Comparison of ENCODE assay signal across 1 cellular context in the genomic region with DNA sequence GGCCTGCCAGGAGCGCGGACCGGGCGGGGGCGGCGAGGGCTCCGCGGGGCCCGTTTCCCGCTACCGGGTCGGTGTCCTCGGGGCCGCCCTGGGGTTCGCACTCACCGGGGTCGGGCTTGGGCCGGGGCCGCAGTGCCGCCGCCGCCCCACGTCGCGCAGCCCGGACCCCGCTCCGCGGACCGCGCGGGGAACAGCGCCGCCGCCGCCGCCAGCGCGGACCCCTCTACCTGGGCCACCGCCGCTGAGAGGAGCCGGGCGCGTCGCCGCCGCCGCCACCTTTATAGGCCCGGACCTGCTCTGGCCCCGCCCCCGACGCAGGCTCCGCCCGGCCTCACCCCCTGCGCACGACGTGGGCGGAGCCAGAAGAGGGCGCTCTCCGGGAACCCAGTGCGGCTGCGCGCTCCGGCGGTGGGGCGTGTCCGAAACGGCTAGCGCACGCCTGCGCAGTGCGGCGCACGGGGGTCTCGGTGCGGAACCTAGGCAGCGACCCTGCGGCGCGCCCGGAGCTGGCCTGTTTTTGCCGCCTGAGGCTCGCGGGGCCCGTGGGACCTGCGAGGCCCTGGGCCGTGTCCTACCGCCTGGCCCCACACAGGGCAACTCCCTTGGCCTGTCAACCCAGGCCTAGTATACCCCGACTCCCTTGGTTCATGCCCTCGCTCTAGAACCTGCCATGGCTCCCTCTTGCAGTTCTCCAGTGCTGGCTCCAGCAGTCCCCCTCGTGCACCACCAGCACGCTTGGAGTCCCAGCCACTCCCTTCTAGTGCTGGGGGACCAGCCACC.
A peak's percentile ranks its signal among the peaks of the same experiment; 100 is the strongest.
TF ChIP-seq lines count a peak whose summit lies in the region.

A gene (minus strand): TSS at position 254 of the 780 bp plus-strand sequence. CDS start 393 bp downstream, outside the sequence.

TF ChIP-seq in HepG2, 621 proteins besides CTCF, POLR2A, EP300 and RAD21 (continued from another document):
- TF ChIP-seq, protein P1, sequence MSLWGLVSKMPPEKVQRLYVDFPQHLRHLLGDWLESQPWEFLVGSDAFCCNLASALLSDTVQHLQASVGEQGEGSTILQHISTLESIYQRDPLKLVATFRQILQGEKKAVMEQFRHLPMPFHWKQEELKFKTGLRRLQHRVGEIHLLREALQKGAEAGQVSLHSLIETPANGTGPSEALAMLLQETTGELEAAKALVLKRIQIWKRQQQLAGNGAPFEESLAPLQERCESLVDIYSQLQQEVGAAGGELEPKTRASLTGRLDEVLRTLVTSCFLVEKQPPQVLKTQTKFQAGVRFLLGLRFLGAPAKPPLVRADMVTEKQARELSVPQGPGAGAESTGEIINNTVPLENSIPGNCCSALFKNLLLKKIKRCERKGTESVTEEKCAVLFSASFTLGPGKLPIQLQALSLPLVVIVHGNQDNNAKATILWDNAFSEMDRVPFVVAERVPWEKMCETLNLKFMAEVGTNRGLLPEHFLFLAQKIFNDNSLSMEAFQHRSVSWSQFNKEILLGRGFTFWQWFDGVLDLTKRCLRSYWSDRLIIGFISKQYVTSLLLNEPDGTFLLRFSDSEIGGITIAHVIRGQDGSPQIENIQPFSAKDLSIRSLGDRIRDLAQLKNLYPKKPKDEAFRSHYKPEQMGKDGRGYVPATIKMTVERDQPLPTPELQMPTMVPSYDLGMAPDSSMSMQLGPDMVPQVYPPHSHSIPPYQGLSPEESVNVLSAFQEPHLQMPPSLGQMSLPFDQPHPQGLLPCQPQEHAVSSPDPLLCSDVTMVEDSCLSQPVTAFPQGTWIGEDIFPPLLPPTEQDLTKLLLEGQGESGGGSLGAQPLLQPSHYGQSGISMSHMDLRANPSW (CRISPR knock-in tag; IDR thresholded peaks at IDR 0.05; ENCODE audit: borderline replicate concordance): 0 out of 2 replicates have a peak, but pooled peaks have one; percentile 56
- TF ChIP-seq ZNF121 (CRISPR knock-in tag; IDR thresholded peaks at IDR 0.05) (0 out of 2 replicates have a peak, but pooled peaks have one; percentile 47), HMGA1 (CRISPR knock-in tag; conservative IDR thresholded peaks at IDR 0.05) (no peak), ZNF768 (CRISPR knock-in tag; IDR thresholded peaks at IDR 0.05) (peak; percentile 18), MXI1 (IDR thresholded peaks at IDR 0.05; ENCODE audit: borderline replicate concordance, low read depth, low read length) (peak; percentile 87; the same call in 2 of the 3 replicates), ZFP41 (CRISPR knock-in tag; IDR thresholded peaks at IDR 0.05; ENCODE audit: borderline replicate concordance) (no peak), ZNF350 (CRISPR knock-in tag; IDR thresholded peaks at IDR 0.05; ENCODE audit: borderline replicate concordance, low read depth) (peak; percentile 53; the same call in 1 of the 2 replicates), ZNF720 (CRISPR knock-in tag; IDR thresholded peaks at IDR 0.05) (no peak), HNRNPLL (IDR thresholded peaks at IDR 0.05; ENCODE audit: low read depth, low read length, poor library complexity, severe bottlenecking) (peak; percentile 87), ZC3H4 (CRISPR knock-in tag; IDR thresholded peaks at IDR 0.05; ENCODE audit: borderline replicate concordance) (no peak), ZNF547 (CRISPR knock-in tag; IDR thresholded peaks at IDR 0.05) (peak; percentile 86), SRF (IDR thresholded peaks at IDR 0.05; ENCODE audit: low read depth, low read length) (no peak), BHLHE40 (IDR thresholded peaks at IDR 0.05; ENCODE audit: low read length) (0 out of 2 replicates have a peak, but pooled peaks have one; percentile 3), RNF2 (conservative IDR thresholded peaks at IDR 0.05; ENCODE audit: low read depth) (no peak; the same call in 1 of the 2 replicates), ZNF343 (CRISPR knock-in tag; IDR thresholded peaks at IDR 0.05) (no peak), ZFP36 (IDR thresholded peaks at IDR 0.05; ENCODE audit: borderline replicate concordance, low read depth, low read length, partially characterized antibody) (peak; percentile 96)
- TF ChIP-seq, protein P2, sequence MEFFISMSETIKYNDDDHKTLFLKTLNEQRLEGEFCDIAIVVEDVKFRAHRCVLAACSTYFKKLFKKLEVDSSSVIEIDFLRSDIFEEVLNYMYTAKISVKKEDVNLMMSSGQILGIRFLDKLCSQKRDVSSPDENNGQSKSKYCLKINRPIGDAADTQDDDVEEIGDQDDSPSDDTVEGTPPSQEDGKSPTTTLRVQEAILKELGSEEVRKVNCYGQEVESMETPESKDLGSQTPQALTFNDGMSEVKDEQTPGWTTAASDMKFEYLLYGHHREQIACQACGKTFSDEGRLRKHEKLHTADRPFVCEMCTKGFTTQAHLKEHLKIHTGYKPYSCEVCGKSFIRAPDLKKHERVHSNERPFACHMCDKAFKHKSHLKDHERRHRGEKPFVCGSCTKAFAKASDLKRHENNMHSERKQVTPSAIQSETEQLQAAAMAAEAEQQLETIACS (CRISPR knock-in tag; IDR thresholded peaks at IDR 0.05): peak; percentile 54
- TF ChIP-seq, protein P3, sequence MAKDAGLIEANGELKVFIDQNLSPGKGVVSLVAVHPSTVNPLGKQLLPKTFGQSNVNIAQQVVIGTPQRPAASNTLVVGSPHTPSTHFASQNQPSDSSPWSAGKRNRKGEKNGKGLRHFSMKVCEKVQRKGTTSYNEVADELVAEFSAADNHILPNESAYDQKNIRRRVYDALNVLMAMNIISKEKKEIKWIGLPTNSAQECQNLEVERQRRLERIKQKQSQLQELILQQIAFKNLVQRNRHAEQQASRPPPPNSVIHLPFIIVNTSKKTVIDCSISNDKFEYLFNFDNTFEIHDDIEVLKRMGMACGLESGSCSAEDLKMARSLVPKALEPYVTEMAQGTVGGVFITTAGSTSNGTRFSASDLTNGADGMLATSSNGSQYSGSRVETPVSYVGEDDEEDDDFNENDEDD (CRISPR knock-in tag; IDR thresholded peaks at IDR 0.05; ENCODE audit: borderline replicate concordance): peak; percentile 39; the same call in 1 of the 2 replicates
- TF ChIP-seq, protein P4, sequence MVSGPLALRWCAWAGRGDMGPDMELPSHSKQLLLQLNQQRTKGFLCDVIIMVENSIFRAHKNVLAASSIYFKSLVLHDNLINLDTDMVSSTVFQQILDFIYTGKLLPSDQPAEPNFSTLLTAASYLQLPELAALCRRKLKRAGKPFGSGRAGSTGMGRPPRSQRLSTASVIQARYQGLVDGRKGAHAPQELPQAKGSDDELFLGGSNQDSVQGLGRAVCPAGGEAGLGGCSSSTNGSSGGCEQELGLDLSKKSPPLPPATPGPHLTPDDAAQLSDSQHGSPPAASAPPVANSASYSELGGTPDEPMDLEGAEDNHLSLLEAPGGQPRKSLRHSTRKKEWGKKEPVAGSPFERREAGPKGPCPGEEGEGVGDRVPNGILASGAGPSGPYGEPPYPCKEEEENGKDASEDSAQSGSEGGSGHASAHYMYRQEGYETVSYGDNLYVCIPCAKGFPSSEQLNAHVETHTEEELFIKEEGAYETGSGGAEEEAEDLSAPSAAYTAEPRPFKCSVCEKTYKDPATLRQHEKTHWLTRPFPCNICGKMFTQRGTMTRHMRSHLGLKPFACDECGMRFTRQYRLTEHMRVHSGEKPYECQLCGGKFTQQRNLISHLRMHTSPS (CRISPR knock-in tag; IDR thresholded peaks at IDR 0.05; ENCODE audit: low read depth): no peak
